21 cellular contexts compared by ENCODE assay signal in genomic region chr11:35558468-35558867, GRCh38. TPM values are rescaled to one million over a fixed set of nuclear protein-coding genes. Genes with fewer than 3 reads are reported as not detected.
A peak's percentile ranks its signal among the peaks of the same experiment; 100 is the strongest.
DNase-seq lines count a peak whose midpoint lies in the region; ATAC-seq and TF ChIP-seq lines count a peak whose summit lies in the region.
"Had no signal": no experiment of that assay in that cellular context is flagged by ENCODE, and none has a peak within 500 bp of the region (broad histone marks: within the 10 kb centered on the region; RNA-seq: fewer than 3 reads in every experiment).

No MANE protein-coding gene starts in this region.

- H3K9me3 ChIP-seq in aorta (ENCODE audit: control insufficient read depth, low read length): no peaks in the 10 kb centered on the region
- H3K9me3 ChIP-seq: psoas muscle had no signal

- H3K4me3 ChIP-seq in fibroblast of the aortic adventitia (ENCODE audit: low read depth, low read length): no peak overlapping the region
- no peak overlapping the region for H3K4me3 ChIP-seq in aorta (ENCODE audit: low read length in 2 of 2)
- H3K4me3 ChIP-seq: psoas muscle, SK-N-MC had no signal

- ATAC-seq in Right ventricle myocardium superior (ENCODE audit: poor library complexity) (peak; percentile 85), aorta (ENCODE audit: low FRiP score) (peak; percentile 87), HG03469 (IDR thresholded peaks at IDR 0.05; ENCODE audit: unreplicated experiment) (no peak)
- ATAC-seq: WTC11 had no signal

- TF ChIP-seq CTCF in fibroblast of the aortic adventitia (IDR thresholded peaks at IDR 0.05; ENCODE audit: insufficient read depth, low read length) (peak; percentile 52), nephron progenitor cell (IDR thresholded peaks at IDR 0.05) (no peak)

- DNase-seq in Right ventricle myocardium superior: no peak
- no peak for DNase-seq in cardiac septum (ENCODE audit: low spot score)
- peak; percentile 85 for DNase-seq in fibroblast of the aortic adventitia (ENCODE audit: low read depth)
- peak; percentile 11 for DNase-seq in mucosa of gallbladder (ENCODE audit: low spot score)
- no peak for DNase-seq in aorta
- no peak for DNase-seq in kidney glomerular epithelial cell (lab: John Stamatoyannopoulos, UW)
- DNase-seq in nephron progenitor cell: no peak
- DNase-seq: activated CD4-positive, alpha-beta T cell treated with anti-CD3 and anti-CD28 coated beads, Interleukin-2, amount 50 U/mL, for 4 hours; activated naive CD4-positive, alpha-beta T cell treated with Interleukin-2 at 50 U/mL for 16 hours; anterior cingulate cortex; foreskin melanocyte; NCI-H1417; psoas muscle had no signal

- H3K36me3 ChIP-seq in aorta (ENCODE audit: control insufficient read depth in 1 of 2, insufficient read depth in 2 of 2, low read length in 1 of 2): no peaks in the 10 kb centered on the region

- H3K27ac Mint-ChIP-seq in nephron progenitor cell: no peak overlapping the region
- H3K27ac Mint-ChIP-seq: mesothelial cell of epicardium, nephron, WTC11 had no signal

- H3K36me3 Mint-ChIP-seq in nephron progenitor cell (ENCODE audit: low read depth): no peaks in the 10 kb centered on the region
- H3K36me3 Mint-ChIP-seq: mesothelial cell of epicardium, WTC11 had no signal

- no peaks in the 10 kb centered on the region for H3K4me1 ChIP-seq in aorta (ENCODE audit: control insufficient read depth in 1 of 2, insufficient read depth in 2 of 2, low read length in 2 of 2)
- H3K4me1 ChIP-seq: psoas muscle had no signal

- intact Hi-C loops in Right ventricle myocardium superior (cut with DNase I) (no loop called here), cardiac septum (cut with DNase I) (no loop called here), aorta (cut with DNase I) (no loop called here)

- peaks cover 16% of the 10 kb centered on the region for H3K4me1 Mint-ChIP-seq in nephron progenitor cell

- WGBS in aorta, 2 donors: 3 to 7% methylated on average over 3 of the region's 3 CpGs

- H3K27me3 Mint-ChIP-seq in nephron progenitor cell (ENCODE audit: low read depth, poor library complexity): peaks cover 5% of the 10 kb centered on the region

- H3K4me3 Mint-ChIP-seq in nephron progenitor cell: no peak overlapping the region
- H3K4me3 Mint-ChIP-seq: mesothelial cell of epicardium, nephron, WTC11 had no signal

- H3K27ac ChIP-seq in aorta (ENCODE audit: low read depth in 1 of 2, low read length in 2 of 2): peak overlapping the region in 1 of 2 donors; percentile 67
- H3K27ac ChIP-seq: C4-2B, psoas muscle, SK-N-MC had no signal

- no peaks in the 10 kb centered on the region for H3K27me3 ChIP-seq in aorta (ENCODE audit: control insufficient read depth in 1 of 2, insufficient read depth in 2 of 2, low read length in 1 of 2)

- H3K9me3 Mint-ChIP-seq in nephron progenitor cell: no peaks in the 10 kb centered on the region
- H3K9me3 Mint-ChIP-seq: mesothelial cell of epicardium, nephron, WTC11 had no signal

RNA-seq across cellular contexts. Expression of gene PAMR1, which starts 33.1 kb away (rescaled TPM):
- 14.5 TPM for total RNA-seq in Right ventricle myocardium superior
- total RNA-seq in cardiac septum: 4.5 TPM
- 134 and 278 TPM in 2 replicates for total RNA-seq in fibroblast of the aortic adventitia (ENCODE audit: low replicate concordance)
- 7.6 TPM for total RNA-seq in mucosa of gallbladder
- 1 to 10 TPM; 2.3 to 3.1 TPM for total RNA-seq in aorta
- 1 to 10 TPM in 1 of 2 donors, under 1 TPM in 1; 0.69 to 2.0 TPM for polyA plus RNA-seq in aorta
- total RNA-seq: NCI-H460; T-helper 2 cell treated with Interferon-gamma antibody and Interleukin-4, amounts not matched to agents 100 ng/mL and 5 ng/mL, for 36 hours had no signal

RNA-seq across cellular contexts. Expression of gene FJX1, which starts 59.8 kb away (rescaled TPM):
- 0.65 TPM for total RNA-seq in Right ventricle myocardium superior
- total RNA-seq in cardiac septum: 3.6 TPM
- 8.3 and 78.2 TPM in 2 replicates for total RNA-seq in fibroblast of the aortic adventitia (ENCODE audit: low replicate concordance)
- total RNA-seq in mucosa of gallbladder: 1.9 TPM
- 10 to 100 TPM in 1 of 2 donors, 1 to 10 TPM in 1; 5.8 to 10.4 TPM for total RNA-seq in aorta
- under 1 TPM in 1 of 2 donors, not detected in 1; 1.00 TPM for polyA plus RNA-seq in aorta

Comparison
In these comparisons a context has a peak if more than half of its experiments do, and no peak if none do; other contexts are left out.
1. DNase-seq: peak in fibroblast of the aortic adventitia (single experiment) and mucosa of gallbladder (single experiment); none in Right ventricle myocardium superior (single experiment), cardiac septum (single experiment), aorta (0 of 2), kidney glomerular epithelial cell (single experiment) and nephron progenitor cell (single experiment).